8 cellular contexts compared by ENCODE assay signal in genomic region chr19:37905936-37906867, GRCh38. TPM values are rescaled to one million over a fixed set of nuclear protein-coding genes. Genes with fewer than 3 reads are reported as not detected.
DNase-seq lines count a peak whose midpoint lies in the region; ATAC-seq and TF ChIP-seq lines count a peak whose summit lies in the region.

Gene WDR87 (minus strand): TSS chr19:37906594. CDS start chr19:37898239, 8,355 bp downstream.

- peak within 1 kb of the TSS; percentile 95 for H3K27ac ChIP-seq in OCI-LY1 (ENCODE audit: low read depth, low read length, poor library complexity, severe bottlenecking)
- no peak within 1 kb of the TSS for H3K27ac ChIP-seq in foreskin keratinocyte
- no peak within 1 kb of the TSS for H3K27ac ChIP-seq in ovary
- H3K27ac ChIP-seq in aorta (ENCODE audit: low read depth in 1 of 2, low read length in 2 of 2), result no peak within 1 kb of the TSS

- H3K9me2 ChIP-seq in OCI-LY1 (ENCODE audit: low read depth, low read length), result no peaks in the 10 kb centered on the region

- H3K4me2 ChIP-seq in OCI-LY1 (ENCODE audit: low read length), result peak within 1 kb of the TSS; percentile 94

- H4K20me1 ChIP-seq in OCI-LY1 (ENCODE audit: insufficient read depth, low read length), result no peaks in the 10 kb centered on the region

- ATAC-seq in GM18505 (IDR thresholded peaks at IDR 0.05; ENCODE audit: unreplicated experiment), result peak; percentile 22
- peak; percentile 30 for ATAC-seq in HG03196 (IDR thresholded peaks at IDR 0.05; ENCODE audit: unreplicated experiment)
- no peak for ATAC-seq in foreskin keratinocyte
- peak; percentile 27 for ATAC-seq in aorta (ENCODE audit: low FRiP score)

- 0 out of 2 replicates have a peak, but pooled peaks cover 7% of the 10 kb centered on the region for H3F3A ChIP-seq in OCI-LY1 (ENCODE audit: insufficient read depth, low read length)

- no peaks in the 10 kb centered on the region for H3K36me3 ChIP-seq in OCI-LY1 (ENCODE audit: insufficient read depth, low read length)
- H3K36me3 ChIP-seq in ovary, result no peaks in the 10 kb centered on the region
- no peaks in the 10 kb centered on the region for H3K36me3 ChIP-seq in aorta (ENCODE audit: control insufficient read depth in 1 of 2, insufficient read depth in 2 of 2, low read length in 1 of 2)

- 6 to 7% (median 6%) methylated on average over 63 of the region's 63 CpGs for WGBS in ovary, 3 donors
- WGBS in aorta, 2 donors, result 8% methylated on average over 48 to 63 of the region's 63 CpGs

- peaks cover 65% of the 10 kb centered on the region for H3K4me1 ChIP-seq in OCI-LY1 (ENCODE audit: insufficient read depth, low read length, severe bottlenecking)
- H3K4me1 ChIP-seq in foreskin keratinocyte, result peaks cover 7% of the 10 kb centered on the region
- peaks cover 5% of the 10 kb centered on the region for H3K4me1 ChIP-seq in ovary (ENCODE audit: insufficient read depth)
- H3K4me1 ChIP-seq in aorta (ENCODE audit: control insufficient read depth in 1 of 2, insufficient read depth in 2 of 2, low read length in 2 of 2), result peaks cover 0 to 3% of the 10 kb centered on the region in 2 donors

- TF ChIP-seq CTCF in OCI-LY1 (IDR thresholded peaks at IDR 0.05; ENCODE audit: low read length) (no peak), foreskin keratinocyte (conservative IDR thresholded peaks at IDR 0.05) (peak; percentile 47), ovary (IDR thresholded peaks at IDR 0.05) (no peak)

- H3K9me3 ChIP-seq in OCI-LY1 (ENCODE audit: low read length) (no peaks in the 10 kb centered on the region), ovary (no peaks in the 10 kb centered on the region), aorta (ENCODE audit: control insufficient read depth, low read length) (no peaks in the 10 kb centered on the region)

- H3K4me3 ChIP-seq in OCI-LY1 (ENCODE audit: low read depth, low read length, poor library complexity, severe bottlenecking), result peak within 1 kb of the TSS; percentile 98
- peak within 1 kb of the TSS; percentile 92 for H3K4me3 ChIP-seq in ovary
- H3K4me3 ChIP-seq in aorta (ENCODE audit: low read length in 2 of 2), result peak within 1 kb of the TSS; percentile 61 to 93

- TF ChIP-seq POLR2A in GM18505 (IDR thresholded peaks at IDR 0.05; ENCODE audit: borderline replicate concordance, extremely low read depth, insufficient read depth, insufficient read length), result no peak
- no peak for TF ChIP-seq POLR2A in ovary (IDR thresholded peaks at IDR 0.05)

- no peaks in the 10 kb centered on the region for H3K27me3 ChIP-seq in OCI-LY1 (ENCODE audit: insufficient read depth, low read length)
- H3K27me3 ChIP-seq in foreskin keratinocyte, result no peaks in the 10 kb centered on the region
- H3K27me3 ChIP-seq in ovary, result no peaks in the 10 kb centered on the region
- H3K27me3 ChIP-seq in aorta (ENCODE audit: control insufficient read depth in 1 of 2, insufficient read depth in 2 of 2, low read length in 1 of 2), result no peaks in the 10 kb centered on the region

- H3K79me2 ChIP-seq in OCI-LY1 (ENCODE audit: insufficient read depth, low read length), result peaks cover 31% of the 10 kb centered on the region

- TF ChIP-seq EP300 in ovary (IDR thresholded peaks at IDR 0.05), result no peak

- H3K9ac ChIP-seq in OCI-LY1 (ENCODE audit: low read length), result peak within 1 kb of the TSS; percentile 92

- peak; percentile 12 to 22 for DNase-seq in activated T-helper 1 cell treated with anti-CD3 and anti-CD28 coated beads, Interleukin-2, amount 50 U/mL, for 16 hours (ENCODE audit: low read depth in 1 of 2, low spot score in 1 of 2)
- DNase-seq in foreskin keratinocyte, result peak in 1 of 2 donors; percentile 40
- peak in 1 of 5 donors; percentile 18 for DNase-seq in ovary
- DNase-seq in aorta, result peak; percentile 37 to 76
- no peak for DNase-seq in kidney glomerular epithelial cell (lab: John Stamatoyannopoulos, UW)

- H2AFZ ChIP-seq in OCI-LY1 (ENCODE audit: low read length), result no peak within 1 kb of the TSS

- intact Hi-C loops in ovary (cut with DNase I), result loop anchor here in 2 of 4 donors (10.0 kb wide), 1 partner anchor 319 kb away; the partner anchor contains the start of gene DPF1 (in 2 of the 2)
- intact Hi-C loops in aorta (cut with DNase I), result loop anchor here (1.0 to 10.0 kb wide), 4 partner anchors 98 to 429 kb away; partner anchors contain the start of genes CATSPERG (in 1 of the 2) and DPF1 (in 1 of the 2)

RNA-seq across cellular contexts. Expression of gene WDR87, which starts in this region (rescaled TPM):
- not detected in 2 replicates for total RNA-seq in foreskin keratinocyte
- polyA plus RNA-seq in foreskin keratinocyte, result not detected in 2 replicates
- total RNA-seq in ovary, result not detected
- polyA plus RNA-seq in ovary, result not detected
- not detected for total RNA-seq in aorta
- polyA plus RNA-seq in aorta, result not detected

Comparison
In these comparisons a context has a peak if more than half of its experiments do, and no peak if none do; other contexts are left out.
1. Peak in DNase-seq, ATAC-seq and H3K4me3 ChIP-seq in aorta; RNA of the gene not detected or under 1 TPM.